21 cellular contexts compared by ENCODE assay signal in the genomic region with DNA sequence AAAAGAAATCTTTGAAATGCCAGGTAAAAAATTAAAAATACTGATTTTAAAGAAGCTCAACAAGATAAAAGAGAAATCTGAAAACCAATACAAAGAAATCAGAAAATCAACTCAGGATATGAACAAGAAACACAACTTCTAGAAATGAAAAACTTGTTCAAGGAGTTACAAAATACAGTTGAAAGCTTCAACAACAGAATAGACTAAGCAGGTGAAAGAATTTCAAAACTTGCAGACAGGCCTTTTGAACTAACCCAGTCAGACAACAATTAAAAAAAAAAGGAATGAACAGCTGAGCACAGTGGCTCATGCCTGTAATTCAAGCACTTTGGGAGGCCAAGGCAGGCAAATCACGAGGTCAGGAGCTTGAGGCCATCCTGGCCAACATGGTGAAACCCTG. TPM values are rescaled to one million over a fixed set of nuclear protein-coding genes. Genes with fewer than 3 reads are reported as not detected.
DNase-seq lines count a peak whose midpoint lies in the region; ATAC-seq, FAIRE-seq and TF ChIP-seq lines count a peak whose summit lies in the region.
"Had no signal": no experiment of that assay in that cellular context is flagged by ENCODE, and none has a peak within 500 bp of the region (broad histone marks: within the 10 kb centered on the region; RNA-seq: fewer than 3 reads in every experiment).

No MANE protein-coding gene starts in this region.

- POLR2A ChIA-PET in HepG2 (lab: Yijun Ruan, JAX), result no interaction called here
- POLR2A ChIA-PET in OCI-LY7 (lab: Charles Lee), result no interaction called here

- no peaks in the 10 kb centered on the region for H3K27me3 ChIP-seq in HepG2 (ENCODE audit: control insufficient read depth in 1 of 2, insufficient read depth in 2 of 2, low read length in 2 of 2)
- H3K27me3 ChIP-seq in right lobe of liver, result no peaks in the 10 kb centered on the region
- H3K27me3 ChIP-seq in sigmoid colon, result no peaks in the 10 kb centered on the region
- H3K27me3 ChIP-seq in heart right ventricle, result no peaks in the 10 kb centered on the region

- H3K4me1 ChIP-seq in HepG2 (ENCODE audit: insufficient read depth, low read length) (no peaks in the 10 kb centered on the region), right lobe of liver (no peaks in the 10 kb centered on the region), OCI-LY7 (ENCODE audit: insufficient read depth, low read length, poor library complexity, severe bottlenecking) (no peaks in the 10 kb centered on the region), sigmoid colon (no peaks in the 10 kb centered on the region), heart right ventricle (peaks cover 0 to 2% (median 0%) of the 10 kb centered on the region in 9 donors)
- H3K4me1 ChIP-seq: Caco-2 had no signal

- TF ChIP-seq EP300 in HepG2 (IDR thresholded peaks at IDR 0.05; ENCODE audit: low read depth in 2 of 2, low read length in 2 of 2) (no peak), HepG2 (CRISPR knock-in tag; IDR thresholded peaks at IDR 0.05; ENCODE audit: borderline replicate concordance) (no peak), sigmoid colon (IDR thresholded peaks at IDR 0.05) (no peak)

- H3K79me2 ChIP-seq in HepG2 (ENCODE audit: insufficient read depth, low read length) (no peaks in the 10 kb centered on the region), OCI-LY7 (ENCODE audit: insufficient read depth, low read depth, low read length) (0 out of 2 replicates have a peak, but pooled peaks cover 4% of the 10 kb centered on the region)

- H3K9me2 ChIP-seq in OCI-LY7 (ENCODE audit: insufficient read depth, low read length), result no peaks in the 10 kb centered on the region

- DNase-seq in HepG2 (ENCODE audit: low spot score) (no peak), right lobe of liver (no peak), OCI-LY7 (ENCODE audit: low spot score) (peak; percentile 24), myocyte (ENCODE audit: low read depth) (peak; percentile 7), sigmoid colon (no peak), heart right ventricle (no peak)
- peak; percentile 2 for DNase-seq in Jurkat, Clone E6-1 (ENCODE audit: low read depth, low spot score)
- DNase-seq in stimulated activated CD4-positive, alpha-beta T cell treated with anti-CD3 and anti-CD28 coated beads, Interleukin-1b, Interleukin-23, amount 100 ng/mL, for 48 hours, result no peak
- DNase-seq: ACHN; AML-193; Caco-2; CD4-positive, alpha-beta T cell; DMS79 treated with DMSO at 0.1 percent for 48 hours; HCEC 1CT had no signal

- WGBS in HepG2 (ENCODE audit: low lambda C conversion rate), result 100% methylated on average over 1 of the region's 1 CpG
- WGBS in right lobe of liver (ENCODE audit: insufficient coverage, low coverage, low lambda C conversion rate, missing lambda C conversion rate), result no CpG with 5 or more reads among the region's 1 CpG
- 98 to 99% methylated on average over 1 of the region's 1 CpG for WGBS in sigmoid colon, 2 donors
- 98 to 100% methylated on average over 1 of the region's 1 CpG for WGBS in heart right ventricle, 2 donors

- no TSS peak for BruUV-seq in HepG2 (replicated peaks; lab: Mats Ljungman, UMichigan)
- BruUV-seq in OCI-LY7 (replicated peaks; lab: Mats Ljungman, UMichigan), result no TSS peak

- ATAC-seq in HepG2 (no peak), right lobe of liver (no peak), heart right ventricle (no peak)
- ATAC-seq: GM23338 had no signal

- in situ Hi-C loops in HepG2 (cut with HindIII; ENCODE audit: extremely low pct_ligation_motif_present, low pct_unique_long_range_greater_than_20kb), result no loop called here

- H3K4me3 ChIP-seq in HepG2 (replicated peaks in 1 of 3; ENCODE audit: insufficient read depth in 1 of 3, low read depth in 2 of 3, low read length in 3 of 3) (no peak overlapping the region), right lobe of liver (no peak overlapping the region), OCI-LY7 (ENCODE audit: low read depth, low read length, poor library complexity, severe bottlenecking) (no peak overlapping the region), sigmoid colon (no peak overlapping the region), heart right ventricle (no peak overlapping the region)
- no peak overlapping the region for H3K4me3 ChIP-seq in Jurkat, Clone E6-1 (ENCODE audit: low read length)
- H3K4me3 ChIP-seq: GM23338 had no signal

- H3K9ac ChIP-seq in HepG2 (ENCODE audit: insufficient read depth, low read depth, low read length), result no peak overlapping the region

- CTCF ChIA-PET in HepG2 (lab: Yijun Ruan, JAX; ENCODE audit: low intra/inter-chr PET ratio, low total read pairs) (no interaction called here), OCI-LY7 (lab: Charles Lee; ENCODE audit: unreplicated experiment) (no interaction called here)

- intact Hi-C loops in HepG2 (cut with micrococcal nuclease; ENCODE audit: unreplicated experiment), result no loop called here
- intact Hi-C loops in right lobe of liver (cut with DNase I), result no loop called here
- intact Hi-C loops in OCI-LY7 (cut with micrococcal nuclease; ENCODE audit: unreplicated experiment), result no loop called here
- intact Hi-C loops in sigmoid colon (cut with DNase I), result no loop called here
- intact Hi-C loops in heart right ventricle (cut with DNase I), result no loop called here

- TF ChIP-seq CTCF in HepG2 (CRISPR knock-in tag; IDR thresholded peaks at IDR 0.05) (no peak), right lobe of liver (IDR thresholded peaks at IDR 0.05) (no peak), OCI-LY7 (conservative IDR thresholded peaks at IDR 0.05; ENCODE audit: low read length) (no peak), sigmoid colon (IDR thresholded peaks at IDR 0.05) (no peak), heart right ventricle (IDR thresholded peaks at IDR 0.05) (no peak)

- no peak for TF ChIP-seq RAD21 in HepG2 (CRISPR knock-in tag; IDR thresholded peaks at IDR 0.05)

- H3K9me3 ChIP-seq in HepG2 (ENCODE audit: low read length) (peaks cover 24% of the 10 kb centered on the region), right lobe of liver (peaks cover 0 to 4% (median 0%) of the 10 kb centered on the region in 4 donors), OCI-LY7 (ENCODE audit: low read length) (peaks cover 17% of the 10 kb centered on the region; the same call in 1 of the 2 replicates), sigmoid colon (peaks cover 0 to 4% (median 4%) of the 10 kb centered on the region in 4 donors), heart right ventricle (peaks cover 0 to 58% (median 21%) of the 10 kb centered on the region in 11 donors)
- H3K9me3 ChIP-seq: Caco-2 had no signal

- FAIRE-seq in HepG2 (lab: Jason Lieb, UNC), result no peak
- FAIRE-seq: D721Med, GM12891, GM18507, H54, HTR-8/SVneo had no signal

- no peak for TF ChIP-seq POLR2A in HepG2 (IDR thresholded peaks at IDR 0.05; ENCODE audit: insufficient read depth in 1 of 2, low read depth in 2 of 2, low read length in 2 of 2)
- no peak for TF ChIP-seq POLR2A in right lobe of liver (IDR thresholded peaks at IDR 0.05)
- TF ChIP-seq POLR2A in sigmoid colon (IDR thresholded peaks at IDR 0.05), result no peak

- no peak overlapping the region for H2AFZ ChIP-seq in HepG2 (ENCODE audit: low read length)
- no peak overlapping the region for H2AFZ ChIP-seq in OCI-LY7 (ENCODE audit: low read length)
- H2AFZ ChIP-seq: GM23338 had no signal

- H3K4me2 ChIP-seq in HepG2 (ENCODE audit: low read depth, low read length) (no peak overlapping the region), OCI-LY7 (ENCODE audit: low read length) (no peak overlapping the region)
- H3K4me2 ChIP-seq: GM23338 had no signal

- H3K36me3 ChIP-seq in HepG2 (replicated peaks in 1 of 2; ENCODE audit: control insufficient read depth in 1 of 2, insufficient read depth in 2 of 2, low read length in 2 of 2), result peaks cover 0 to 2% of the 10 kb centered on the region in 2 experiments; a peak in 1 of 5 replicates
- H3K36me3 ChIP-seq in right lobe of liver, result no peaks in the 10 kb centered on the region
- peaks cover 36% of the 10 kb centered on the region for H3K36me3 ChIP-seq in OCI-LY7 (ENCODE audit: insufficient read depth, low read length)
- peaks cover 0 to 4% (median 0%) of the 10 kb centered on the region in 4 donors for H3K36me3 ChIP-seq in sigmoid colon
- H3K36me3 ChIP-seq in heart right ventricle, result peaks cover 0 to 10% (median 0%) of the 10 kb centered on the region in 9 donors

- H4K20me1 ChIP-seq in HepG2 (ENCODE audit: insufficient read depth, low read length), result no peaks in the 10 kb centered on the region
- H4K20me1 ChIP-seq in OCI-LY7 (ENCODE audit: insufficient read depth, low read length), result no peaks in the 10 kb centered on the region

- H3K27ac ChIP-seq in HepG2 (ENCODE audit: extremely low read length, insufficient read depth, low read length), result no peak overlapping the region
- no peak overlapping the region for H3K27ac ChIP-seq in right lobe of liver
- no peak overlapping the region for H3K27ac ChIP-seq in OCI-LY7 (ENCODE audit: low read depth, low read length, poor library complexity, severe bottlenecking)
- H3K27ac ChIP-seq in sigmoid colon, result no peak overlapping the region
- H3K27ac ChIP-seq in heart right ventricle, result no peak overlapping the region
- H3K27ac ChIP-seq: C4-2B had no signal

RNA-seq across cellular contexts. Expression of a gene that starts 57.8 kb away (rescaled TPM):
- total RNA-seq in HepG2 (2016; rRNA removed; fragmentation: Illumina TruSeq; extraction: Trizol), result 17.0 and 23.7 TPM in 2 replicates
- total RNA-seq in HepG2 (2016; cell fraction: cytosol; rRNA removed; fragmentation: Illumina TruSeq; extraction: Trizol; ENCODE audit: low read depth), result 2.9 and 3.2 TPM in 2 replicates
- total RNA-seq in HepG2 (2016; cell fraction: insoluble cytoplasmic fraction; rRNA removed; fragmentation: Illumina TruSeq; extraction: Trizol), result 18.3 and 23.8 TPM in 2 replicates
- total RNA-seq in HepG2 (2016; cell fraction: membrane; rRNA removed; fragmentation: Illumina TruSeq; extraction: Trizol), result 9.3 and 9.5 TPM in 2 replicates
- 14.1 and 15.4 TPM in 2 replicates for total RNA-seq in HepG2 (2016; cell fraction: nucleus; rRNA removed; fragmentation: Illumina TruSeq; extraction: Trizol)
- polyA plus RNA-seq in HepG2 (2011; rRNA removed), result 12.5 and 16.2 TPM in 2 replicates
- polyA plus RNA-seq in HepG2 (2011; cell fraction: cytosol; rRNA removed), result 9.6 and 11.7 TPM in 2 replicates
- 7.2 and 7.4 TPM in 2 replicates for polyA plus RNA-seq in HepG2 (2011; cell fraction: nucleus; rRNA removed)
- 9.1 and 10.3 TPM in 2 replicates for polyA plus RNA-seq in HepG2 (2012)
- polyA plus RNA-seq in HepG2 (2016; cell fraction: cytosol; fragmentation: Illumina TruSeq; extraction: Trizol; ENCODE audit: low read depth), result 2.9 TPM in 2 replicates
- 23.7 and 26.1 TPM in 2 replicates for polyA plus RNA-seq in HepG2 (2016; cell fraction: insoluble cytoplasmic fraction; fragmentation: Illumina TruSeq; extraction: Trizol; ENCODE audit: low read depth)
- polyA plus RNA-seq in HepG2 (2016; cell fraction: membrane; fragmentation: Illumina TruSeq; extraction: Trizol; ENCODE audit: low read depth), result 5.0 and 6.5 TPM in 2 replicates
- 9.4 and 12.7 TPM in 2 replicates for polyA plus RNA-seq in HepG2 (2016; cell fraction: nucleus; fragmentation: Illumina TruSeq; extraction: Trizol; ENCODE audit: insufficient read depth, low read depth)
- polyA minus RNA-seq in HepG2 (2011; rRNA and poly(A)+ RNA removed; ENCODE audit: low replicate concordance), result 31.3 and 38.1 TPM in 2 replicates
- polyA minus RNA-seq in HepG2 (2011; cell fraction: cytosol; rRNA and poly(A)+ RNA removed), result 11.1 and 12.6 TPM in 2 replicates
- 31.7 and 32.4 TPM in 2 replicates for polyA minus RNA-seq in HepG2 (2011; cell fraction: nucleus; rRNA and poly(A)+ RNA removed)
- total RNA-seq in right lobe of liver, result 10 to 100 TPM; 17.0 to 25.1 (median 19.0) TPM
- 11.0 TPM for polyA plus RNA-seq in Jurkat, Clone E6-1 (2012; ENCODE audit: insufficient read depth, insufficient read length)
- total RNA-seq in OCI-LY7 (2014; rRNA removed; shearing (Covaris generic)), result 7.4 and 14.7 TPM in 2 replicates
- 24.9 and 25.2 TPM in 2 replicates for total RNA-seq in OCI-LY7 (2022)
- total RNA-seq in myocyte, result 11.6 and 87.6 TPM in 2 replicates
- polyA plus RNA-seq in myocyte (2012), result 9.6 TPM
- 10 to 100 TPM in 1 of 4 donors, 1 to 10 TPM in 3; 9.4 to 11.1 (median 9.6) TPM for total RNA-seq in sigmoid colon
- 10 to 100 TPM; 13.8 to 18.5 (median 13.8) TPM for polyA plus RNA-seq in sigmoid colon
- total RNA-seq in heart right ventricle, result 10 to 100 TPM; 15.5 to 22.2 (median 19.7) TPM
- 1 to 10 TPM; 5.5 to 9.2 TPM for polyA plus RNA-seq in heart right ventricle

Comparison
In these comparisons a context has a peak if more than half of its experiments do, and no peak if none do; other contexts are left out.
1. DNase-seq: peak in Jurkat, Clone E6-1 (single experiment), OCI-LY7 (single experiment) and myocyte (single experiment); none in HepG2 (single experiment), right lobe of liver (0 of 3), sigmoid colon (single experiment), heart right ventricle (0 of 2) and stimulated activated CD4-positive, alpha-beta T cell treated with anti-CD3 and anti-CD28 coated beads, Interleukin-1b, Interleukin-23, amount 100 ng/mL, for 48 hours (single experiment).